In genomic region chr16:67594956-67595355, GRCh38 we compare ENCODE assay signal across 1 cellular context.
TF ChIP-seq lines count a peak whose summit lies in the region.

No MANE protein-coding gene starts in this region.

TF ChIP-seq in IMR-90, 13 proteins besides CTCF, POLR2A, EP300 and RAD21:
- no peak for TF ChIP-seq MAFK (IDR thresholded peaks at IDR 0.05; ENCODE audit: low read depth, low read length)
- no peak for TF ChIP-seq BHLHE40 (IDR thresholded peaks at IDR 0.05; ENCODE audit: low read depth, low read length)
- no peak for TF ChIP-seq NFE2L2 (IDR thresholded peaks at IDR 0.05; ENCODE audit: low read depth, low read length)
- TF ChIP-seq RFX5 (IDR thresholded peaks at IDR 0.05; ENCODE audit: low read depth, low read length): no peak
- TF ChIP-seq USF2 (IDR thresholded peaks at IDR 0.05; ENCODE audit: low read depth, low read length): no peak
- TF ChIP-seq FOS (IDR thresholded peaks at IDR 0.05; ENCODE audit: low read depth, low read length): no peak
- TF ChIP-seq SMC3 (IDR thresholded peaks at IDR 0.05; ENCODE audit: low read depth, low read length): no peak
TF ChIP-seq in IMR-90: peak in this region for 0.
